15 cellular contexts compared by ENCODE assay signal in genomic region chr11:119701591-119702260, GRCh38. TPM values are rescaled to one million over a fixed set of nuclear protein-coding genes. Genes with fewer than 3 reads are reported as not detected.
DNase-seq lines count a peak whose midpoint lies in the region; ATAC-seq, FAIRE-seq and TF ChIP-seq lines count a peak whose summit lies in the region.
"Had no signal": no experiment of that assay in that cellular context is flagged by ENCODE, and none has a peak within 500 bp of the region (broad histone marks: within the 10 kb centered on the region; RNA-seq: fewer than 3 reads in every experiment).

No MANE protein-coding gene starts in this region.

- H3K27ac ChIP-seq in vagina: peak overlapping the region; percentile 70
- H3K27ac ChIP-seq: cardiac muscle cell had no signal

- no peak for FAIRE-seq in bronchial epithelial cell (lab: Jason Lieb, UNC)
- FAIRE-seq: endometrium, G401.6 had no signal

- H3K4me3 ChIP-seq in bronchial epithelial cell (ENCODE audit: low read depth, low read length): no peak overlapping the region
- no peak overlapping the region for H3K4me3 ChIP-seq in mucosa of descending colon
- H3K4me3 ChIP-seq in vagina: no peak overlapping the region
- H3K4me3 ChIP-seq: cardiac muscle cell had no signal

- DNase-seq in NCI-H524 (lab: John Stamatoyannopoulos, UW) (peak; percentile 25 to 44), NCI-H524 treated with DMSO at 0.1 percent for 48 hours (lab: John Stamatoyannopoulos, UW) (no peak), bronchial epithelial cell (ENCODE audit: low read depth) (peak; percentile 43), mucosa of descending colon (no peak), vagina (ENCODE audit: extremely low spot score in 2 of 2) (no peak), GM19238 (ENCODE audit: insufficient read length, low spot score) (no peak), NCI-H2107 (lab: John Stamatoyannopoulos, UW) (no peak)
- DNase-seq: KG1; midbrain; NCI-H1436; stimulated activated naive CD8-positive, alpha-beta T cell treated with anti-CD3 and anti-CD28 coated beads, Interleukin-15, Interleukin-2, amounts not matched to agents 100 U/mL and 50 U/mL, for 24 hours had no signal

- H3K36me3 ChIP-seq in bronchial epithelial cell (ENCODE audit: control insufficient read depth, insufficient read depth, low read length): peaks cover 20% of the 10 kb centered on the region
- no peaks in the 10 kb centered on the region for H3K36me3 ChIP-seq in mucosa of descending colon (ENCODE audit: low read depth)
- H3K36me3 ChIP-seq in vagina: no peaks in the 10 kb centered on the region
- H3K36me3 ChIP-seq: cardiac muscle cell had no signal

- TF ChIP-seq CTCF in bronchial epithelial cell (IDR thresholded peaks at IDR 0.05; ENCODE audit: insufficient read depth, low read length, severe bottlenecking) (no peak), mucosa of descending colon (IDR thresholded peaks at IDR 0.05) (no peak), vagina (IDR thresholded peaks at IDR 0.05) (no peak)

- TF ChIP-seq POLR2A in vagina (IDR thresholded peaks at IDR 0.05): no peak

- H3K9me3 ChIP-seq in mucosa of descending colon: no peaks in the 10 kb centered on the region
- no peaks in the 10 kb centered on the region for H3K9me3 ChIP-seq in vagina

- H3K4me1 ChIP-seq in mucosa of descending colon (ENCODE audit: low read depth) (peaks cover 37% of the 10 kb centered on the region), vagina (peaks cover 62% of the 10 kb centered on the region)

- intact Hi-C loops in mucosa of descending colon (cut with DNase I, micrococcal nuclease): no loop called here
- intact Hi-C loops in vagina (cut with DNase I): no loop called here

- H3K27me3 ChIP-seq in bronchial epithelial cell (ENCODE audit: control insufficient read depth, insufficient read depth, low read length) (no peaks in the 10 kb centered on the region), vagina (no peaks in the 10 kb centered on the region)
- H3K27me3 ChIP-seq: cardiac muscle cell had no signal

- ATAC-seq in mucosa of descending colon: peak; percentile 19
- no peak for ATAC-seq in GM18520 (IDR thresholded peaks at IDR 0.05; ENCODE audit: unreplicated experiment)

RNA-seq across cellular contexts. Expression of gene NECTIN1, which starts 27.3 kb away (rescaled TPM):
- 85.3 and 161 TPM in 2 replicates for total RNA-seq in bronchial epithelial cell
- 10 to 100 TPM; 19.6 to 48.9 (median 45.1) TPM for total RNA-seq in mucosa of descending colon
- total RNA-seq in vagina: 58.2 TPM

Comparison
In these comparisons a context has a peak if more than half of its experiments do, and no peak if none do; other contexts are left out.
1. DNase-seq: peak in NCI-H524 (2 of 2) and bronchial epithelial cell (single experiment); none in NCI-H524 treated with DMSO at 0.1 percent for 48 hours (single experiment), mucosa of descending colon (0 of 3), vagina (0 of 2), GM19238 (single experiment) and NCI-H2107 (single experiment).